In genomic region chr6:105794263-105794662, GRCh38 we compare ENCODE assay signal across 9 cellular contexts.
DNase-seq lines count a peak whose midpoint lies in the region; FAIRE-seq and TF ChIP-seq lines count a peak whose summit lies in the region.
"Had no signal": no experiment of that assay in that cellular context is flagged by ENCODE, and none has a peak within 500 bp of the region (broad histone marks: within the 10 kb centered on the region; RNA-seq: fewer than 3 reads in every experiment).

No MANE protein-coding gene starts in this region.

- intact Hi-C loops in prostate gland (cut with DNase I), result no loop called here

- H3K27me3 ChIP-seq in prostate gland (replicated peaks; ENCODE audit: insufficient read depth), result no peaks in the 10 kb centered on the region

- no peak for TF ChIP-seq POLR2A in GM12892 (IDR thresholded peaks at IDR 0.05; ENCODE audit: low read depth, low read length)
- no peak for TF ChIP-seq POLR2A in prostate gland (IDR thresholded peaks at IDR 0.05)

- FAIRE-seq in GM12892 (lab: Jason Lieb, UNC), result peak; percentile 50
- FAIRE-seq: endothelial cell of umbilical vein had no signal

- DNase-seq in GM12892 (ENCODE audit: insufficient read length), result no peak
- DNase-seq in NOMO-1 treated with dmso at 0.1 percent for 144 hours (lab: John Stamatoyannopoulos, UW; ENCODE audit: unreplicated experiment), result peak; percentile 63
- peak; percentile 21 for DNase-seq in fibroblast of peridontal ligament (ENCODE audit: extremely low read depth)
- peak; percentile 57 for DNase-seq in renal cortical epithelial cell (ENCODE audit: low read depth)
- DNase-seq in NCI-H1417 treated with DMSO at 0.1 percent for 48 hours (lab: John Stamatoyannopoulos, UW), result no peak
- no peak for DNase-seq in stimulated activated naive CD4-positive, alpha-beta T cell treated with Interleukin-2 at 50 U/mL for 16 hours (lab: John Stamatoyannopoulos, UW)
- no peak for DNase-seq in activated CD4-positive, CD25-positive, alpha-beta regulatory T cell treated with anti-CD3 and anti-CD28 coated beads, Interleukin-2, amount 50 U/mL, for 72 hours
- DNase-seq in prostate gland (ENCODE audit: low spot score), result no peak

- TF ChIP-seq CTCF in prostate gland (IDR thresholded peaks at IDR 0.05), result no peak

- no peaks in the 10 kb centered on the region for H3K36me3 ChIP-seq in prostate gland

- 27% methylated on average over 5 of the region's 5 CpGs for WGBS in prostate gland

- no peak overlapping the region for H3K4me3 ChIP-seq in prostate gland

- no peaks in the 10 kb centered on the region for H3K9me3 ChIP-seq in prostate gland

- H3K4me1 ChIP-seq in prostate gland (replicated peaks), result no peaks in the 10 kb centered on the region

- no peak overlapping the region for H3K27ac ChIP-seq in prostate gland

Comparison
In these comparisons a context has a peak if more than half of its experiments do, and no peak if none do; other contexts are left out.
1. DNase-seq: peak in NOMO-1 treated with dmso at 0.1 percent for 144 hours (single experiment), fibroblast of peridontal ligament (single experiment) and renal cortical epithelial cell (single experiment); none in GM12892 (single experiment), NCI-H1417 treated with DMSO at 0.1 percent for 48 hours (single experiment), stimulated activated naive CD4-positive, alpha-beta T cell treated with Interleukin-2 at 50 U/mL for 16 hours (single experiment), activated CD4-positive, CD25-positive, alpha-beta regulatory T cell treated with anti-CD3 and anti-CD28 coated beads, Interleukin-2, amount 50 U/mL, for 72 hours (single experiment) and prostate gland (single experiment).